ENCODE assay signal across 13 cellular contexts in the genomic region with DNA sequence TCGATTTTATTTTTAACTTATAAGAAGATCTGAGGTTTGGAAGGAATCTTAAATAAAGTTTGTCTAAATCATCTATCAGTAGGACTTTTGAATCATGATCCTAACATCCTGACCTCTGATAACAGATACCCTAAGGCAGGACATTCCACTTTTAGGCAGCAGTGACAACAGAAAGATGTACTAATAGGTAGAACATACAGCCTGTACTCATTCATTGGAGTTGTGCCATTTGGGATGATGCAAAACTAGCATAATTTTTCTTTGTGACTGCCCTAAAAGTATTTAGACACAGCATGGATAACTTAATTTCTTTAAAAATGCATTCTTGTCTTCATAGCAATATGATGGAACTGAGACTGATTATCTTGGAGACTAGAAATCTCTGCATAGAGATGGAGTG. TPM values are rescaled to one million over a fixed set of nuclear protein-coding genes. Genes with fewer than 3 reads are reported as not detected.
DNase-seq lines count a peak whose midpoint lies in the region; ATAC-seq, FAIRE-seq and TF ChIP-seq lines count a peak whose summit lies in the region.
"Had no signal": no experiment of that assay in that cellular context is flagged by ENCODE, and none has a peak within 500 bp of the region (broad histone marks: within the 10 kb centered on the region; RNA-seq: fewer than 3 reads in every experiment).

No MANE protein-coding gene starts in this region.

- H3K4me3 Mint-ChIP-seq in immature natural killer cell: no peak overlapping the region
- no peak overlapping the region for H3K4me3 Mint-ChIP-seq in stimulated activated naive B cell treated with anti-CD40 and anti-IgM and Interleukin-4, amounts not matched to agents 10 μg/mL and 1 μg/mL and 100 μg/mL, for 72 hours

- peaks cover 1 to 5% (median 3%) of the 10 kb centered on the region in 3 donors for H3K27me3 Mint-ChIP-seq in immature natural killer cell (ENCODE audit: low read depth in 3 of 3)
- no peaks in the 10 kb centered on the region for H3K27me3 Mint-ChIP-seq in stimulated activated naive B cell treated with anti-CD40 and anti-IgM and Interleukin-4, amounts not matched to agents 10 μg/mL and 1 μg/mL and 100 μg/mL, for 72 hours

- H3K9me3 Mint-ChIP-seq in immature natural killer cell: no peaks in the 10 kb centered on the region
- H3K9me3 Mint-ChIP-seq in stimulated activated naive B cell treated with anti-CD40 and anti-IgM and Interleukin-4, amounts not matched to agents 10 μg/mL and 1 μg/mL and 100 μg/mL, for 72 hours: peaks cover 9 to 12% of the 10 kb centered on the region in 2 donors

- H3K27ac Mint-ChIP-seq in immature natural killer cell: peak overlapping the region; percentile 30 to 85 (median 62)
- no peak overlapping the region for H3K27ac Mint-ChIP-seq in stimulated activated naive B cell treated with anti-CD40 and anti-IgM and Interleukin-4, amounts not matched to agents 10 μg/mL and 1 μg/mL and 100 μg/mL, for 72 hours

- no peaks in the 10 kb centered on the region for H3K36me3 Mint-ChIP-seq in immature natural killer cell
- peaks cover 30 to 51% of the 10 kb centered on the region in 2 donors for H3K36me3 Mint-ChIP-seq in stimulated activated naive B cell treated with anti-CD40 and anti-IgM and Interleukin-4, amounts not matched to agents 10 μg/mL and 1 μg/mL and 100 μg/mL, for 72 hours

- TF ChIP-seq CTCF in AG09319 (IDR thresholded peaks at IDR 0.05; ENCODE audit: low read depth, low read length): no peak

- no peak for TF ChIP-seq POLR2A in H54 (IDR thresholded peaks at IDR 0.05; ENCODE audit: low read depth, low read length)

- peaks cover 70 to 83% of the 10 kb centered on the region in 2 donors for H3K4me1 Mint-ChIP-seq in immature natural killer cell
- peaks cover 36 to 57% of the 10 kb centered on the region in 2 donors for H3K4me1 Mint-ChIP-seq in stimulated activated naive B cell treated with anti-CD40 and anti-IgM and Interleukin-4, amounts not matched to agents 10 μg/mL and 1 μg/mL and 100 μg/mL, for 72 hours

- peak; percentile 34 for DNase-seq in AG09319 (ENCODE audit: extremely low read depth, low read depth)
- DNase-seq in H54 (ENCODE audit: insufficient read length, low spot score): no peak
- DNase-seq in amniotic epithelial cell (ENCODE audit: low read depth): peak; percentile 67
- no peak for DNase-seq in immature natural killer cell
- DNase-seq in stimulated activated naive B cell treated with anti-CD40 and anti-IgM and Interleukin-4, amounts not matched to agents 10 μg/mL and 1 μg/mL and 100 μg/mL, for 72 hours: no peak
- DNase-seq in effector CD4-positive, alpha-beta T cell: no peak
- DNase-seq: heart left ventricle, left ventricle myocardium superior, MG63, spleen, SW 1271 had no signal

- FAIRE-seq in H54 (lab: Jason Lieb, UNC): peak; percentile 45

- ATAC-seq in stimulated activated naive B cell treated with anti-CD40 and anti-IgM and Interleukin-4, amounts not matched to agents 10 μg/mL and 1 μg/mL and 100 μg/mL, for 72 hours (replicated peaks): no peak
- ATAC-seq in GM18517 (IDR thresholded peaks at IDR 0.05; ENCODE audit: unreplicated experiment) (no peak), GM19324 (IDR thresholded peaks at IDR 0.05; ENCODE audit: low FRiP score, unreplicated experiment) (no peak)
- ATAC-seq: heart left ventricle, left ventricle myocardium superior had no signal

RNA-seq across cellular contexts. Expression of gene CDC42SE2, which starts 39.7 kb away (rescaled TPM):
- 100 to 1,000 TPM; 296 to 536 (median 342) TPM for polyA plus RNA-seq in immature natural killer cell

Comparison
In these comparisons a context has a peak if more than half of its experiments do, and no peak if none do; other contexts are left out.
1. DNase-seq: peak in AG09319 (single experiment) and amniotic epithelial cell (single experiment); none in H54 (single experiment), immature natural killer cell (0 of 3), stimulated activated naive B cell treated with anti-CD40 and anti-IgM and Interleukin-4, amounts not matched to agents 10 μg/mL and 1 μg/mL and 100 μg/mL, for 72 hours (single experiment) and effector CD4-positive, alpha-beta T cell (single experiment).